ENCODE assay signal across 21 cellular contexts in the genomic region with DNA sequence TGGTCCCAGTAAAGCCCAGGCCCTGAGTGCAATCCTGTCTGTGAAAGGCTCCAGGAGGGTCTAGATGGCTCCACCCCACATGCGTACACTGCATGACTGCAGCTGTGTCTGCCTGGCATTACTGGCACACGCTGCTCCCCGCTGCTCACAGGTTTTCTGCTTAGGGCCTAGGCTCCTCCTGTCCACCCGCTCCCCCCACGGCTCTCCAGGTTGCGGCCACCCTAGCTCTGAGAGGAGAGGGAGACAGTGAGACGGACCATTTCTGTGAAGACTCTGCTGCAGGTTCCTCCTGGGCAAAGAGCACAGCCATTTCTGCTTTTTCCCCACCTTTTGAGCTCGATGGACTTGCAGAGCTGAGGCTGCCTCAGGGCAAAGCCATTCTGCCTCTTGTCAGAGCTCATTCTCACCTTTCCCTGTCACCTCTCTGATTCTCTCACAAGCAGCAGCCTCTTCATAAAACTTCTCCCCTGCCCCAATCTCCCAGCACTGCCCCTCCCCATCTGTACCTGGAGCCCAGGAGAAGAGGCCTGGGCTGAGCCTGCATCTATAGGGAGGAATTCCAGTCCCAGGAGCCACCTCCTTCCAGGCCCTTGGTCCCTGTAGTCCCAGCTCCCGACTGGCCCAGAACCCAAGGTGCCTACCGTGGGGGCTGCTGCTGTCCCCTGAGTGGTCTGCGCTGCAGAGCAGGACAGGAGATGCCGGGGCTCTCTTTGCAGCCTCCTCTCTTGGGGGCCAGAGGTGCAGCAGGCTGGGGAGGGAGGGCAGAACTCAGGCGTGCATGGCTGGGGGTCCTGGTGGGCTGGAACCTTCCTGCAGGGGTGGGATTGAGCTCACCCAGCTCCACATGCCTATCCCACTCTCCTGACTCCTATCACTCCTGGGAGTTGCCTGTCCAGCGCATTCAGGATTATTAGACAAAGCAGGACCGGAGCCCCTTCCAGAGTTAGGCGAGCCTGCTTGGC.
"Had no signal": no experiment of that assay in that cellular context is flagged by ENCODE, and none has a peak within 500 bp of the region (broad histone marks: within the 10 kb centered on the region; RNA-seq: fewer than 3 reads in every experiment).

No MANE protein-coding gene starts in this region.

- ATAC-seq: foreskin keratinocyte; left cardiac atrium; stimulated activated effector memory CD8-positive, alpha-beta T cell treated with anti-CD3 and anti-CD28 coated beads, Interleukin-12 subunit alpha, Interleukin-12 subunit beta, amount 100 ng/mL, for 72 hours; stimulated activated naive CD8-positive, alpha-beta T cell treated with anti-CD3 and anti-CD28 coated beads, Interleukin-15, Interleukin-2, amounts not matched to agents 100 U/mL and 50 U/mL, for 24 hours had no signal

- H3K27me3 Mint-ChIP-seq: dendritic cell treated with granulocyte-macrophage colony-stimulating factor and Interleukin-4, amounts not matched to agents 40 ng/mL and 50 ng/mL, for 4 days had no signal

- H3K9me3 ChIP-seq: left ventricle myocardium inferior, lower lobe of right lung, right atrium auricular region, suprapubic skin, thyroid gland, upper lobe of left lung, vagina had no signal

- H3K36me3 Mint-ChIP-seq: immature natural killer cell; naive B cell; stimulated activated effector memory CD8-positive, alpha-beta T cell treated with anti-CD3 and anti-CD28 coated beads, Interleukin-12 subunit alpha, Interleukin-12 subunit beta, amount 100 ng/mL, for 72 hours had no signal

- H3K4me1 Mint-ChIP-seq: immature natural killer cell; naive B cell; nephron; stimulated activated effector memory CD8-positive, alpha-beta T cell treated with anti-CD3 and anti-CD28 coated beads, Interleukin-12 subunit alpha, Interleukin-12 subunit beta, amount 100 ng/mL, for 72 hours had no signal

- H3K4me3 ChIP-seq: left ventricle myocardium inferior, lower lobe of right lung, right atrium auricular region, smooth muscle cell, suprapubic skin, thyroid gland, upper lobe of left lung, vagina had no signal

- H3K27me3 ChIP-seq: foreskin keratinocyte, right atrium auricular region, thyroid gland, upper lobe of left lung, vagina had no signal

- H3K4me3 Mint-ChIP-seq: dendritic cell treated with granulocyte-macrophage colony-stimulating factor and Interleukin-4, amounts not matched to agents 40 ng/mL and 50 ng/mL, for 4 days; immature natural killer cell; naive B cell; nephron; stimulated activated effector memory CD8-positive, alpha-beta T cell treated with anti-CD3 and anti-CD28 coated beads, Interleukin-12 subunit alpha, Interleukin-12 subunit beta, amount 100 ng/mL, for 72 hours had no signal

- H3K36me3 ChIP-seq: left ventricle myocardium inferior, lower lobe of right lung, right atrium auricular region, suprapubic skin, thyroid gland, upper lobe of left lung, vagina had no signal

- DNase-seq: foreskin keratinocyte; immature natural killer cell; kidney; left cardiac atrium; left ventricle myocardium inferior; lower lobe of right lung; mesenchymal stem cell; naive B cell; posterior cingulate gyrus; stimulated activated CD4-positive, alpha-beta T cell treated with anti-CD3 and anti-CD28 coated beads, Interleukin-4, amount 100 ng/mL, for 1 hour; stimulated activated CD8-positive, alpha-beta memory T cell treated with anti-CD3 and anti-CD28 coated beads, Interleukin-4, amount 100 ng/mL, for 48 hours; stimulated activated naive CD8-positive, alpha-beta T cell treated with anti-CD3 and anti-CD28 coated beads, Interleukin-15, Interleukin-2, amounts not matched to agents 100 U/mL and 50 U/mL, for 24 hours; thyroid gland had no signal

- H3K27ac ChIP-seq: foreskin keratinocyte, left ventricle myocardium inferior, lower lobe of right lung, right atrium auricular region, suprapubic skin, thyroid gland, upper lobe of left lung, vagina had no signal

- H3K4me2 ChIP-seq: smooth muscle cell had no signal

- H3K9me3 Mint-ChIP-seq: dendritic cell treated with granulocyte-macrophage colony-stimulating factor and Interleukin-4, amounts not matched to agents 40 ng/mL and 50 ng/mL, for 4 days; naive B cell; nephron; stimulated activated effector memory CD8-positive, alpha-beta T cell treated with anti-CD3 and anti-CD28 coated beads, Interleukin-12 subunit alpha, Interleukin-12 subunit beta, amount 100 ng/mL, for 72 hours had no signal

- H3K27ac Mint-ChIP-seq: dendritic cell treated with granulocyte-macrophage colony-stimulating factor and Interleukin-4, amounts not matched to agents 40 ng/mL and 50 ng/mL, for 4 days; immature natural killer cell; naive B cell; nephron; stimulated activated effector memory CD8-positive, alpha-beta T cell treated with anti-CD3 and anti-CD28 coated beads, Interleukin-12 subunit alpha, Interleukin-12 subunit beta, amount 100 ng/mL, for 72 hours had no signal

- H3K4me1 ChIP-seq: foreskin keratinocyte, left ventricle myocardium inferior, lower lobe of right lung, right atrium auricular region, suprapubic skin, thyroid gland, upper lobe of left lung, vagina had no signal
